In the genomic region with DNA sequence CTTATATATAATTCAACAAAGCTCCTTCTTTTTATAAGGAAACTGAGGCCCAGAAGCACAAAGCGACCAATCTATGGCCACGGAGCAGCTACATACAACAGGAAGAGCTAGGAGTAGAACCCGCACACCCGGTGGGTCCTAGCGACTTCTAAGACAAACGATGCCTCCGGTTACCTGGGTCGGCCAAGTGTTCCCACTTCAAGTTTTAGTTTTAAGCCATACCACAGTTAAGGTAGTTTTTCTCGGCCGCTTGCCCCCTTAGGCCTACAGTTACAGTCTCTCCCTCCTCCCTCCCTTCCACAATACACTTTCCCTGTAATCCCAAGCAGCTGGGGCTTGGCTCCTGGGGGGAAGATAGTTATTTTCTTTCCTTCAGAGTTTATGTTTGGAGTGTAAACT, we compare ENCODE assay signal across 8 cellular contexts. TPM values are rescaled to one million over a fixed set of nuclear protein-coding genes. Genes with fewer than 3 reads are reported as not detected.
DNase-seq lines count a peak whose midpoint lies in the region; ATAC-seq and TF ChIP-seq lines count a peak whose summit lies in the region.

No MANE protein-coding gene starts in this region.

- intact Hi-C loops in transverse colon (cut with DNase I; ENCODE audit: low total_unique reads) = no loop called here

- H3K27me3 ChIP-seq in duodenal mucosa (ENCODE audit: control insufficient read depth in 1 of 2, insufficient read depth in 2 of 2, low read length in 2 of 2) = no peaks in the 10 kb centered on the region
- no peaks in the 10 kb centered on the region for H3K27me3 ChIP-seq in transverse colon

- H3K36me3 ChIP-seq in SK-N-MC (ENCODE audit: insufficient read depth, low read length) (peaks cover 39% of the 10 kb centered on the region), duodenal mucosa (ENCODE audit: control insufficient read depth in 1 of 2, insufficient read depth in 2 of 2, low read length in 2 of 2) (no peaks in the 10 kb centered on the region), transverse colon (no peaks in the 10 kb centered on the region)

- H3K27ac ChIP-seq in SK-N-MC (peak overlapping the region; percentile 98), duodenal mucosa (ENCODE audit: low read depth, low read length) (peak overlapping the region; percentile 28), transverse colon (peak overlapping the region; percentile 80 to 91 (median 90))

- peak; percentile 3 for ATAC-seq in HG02884 (IDR thresholded peaks at IDR 0.05; ENCODE audit: unreplicated experiment)

- 0% methylated on average over 2 to 10 of the region's 10 CpGs for WGBS in transverse colon (ENCODE audit: low coverage in 1 of 2), 2 donors

- TF ChIP-seq POLR2A in transverse colon (IDR thresholded peaks at IDR 0.05) = no peak

- DNase-seq in NCI-H2171 treated with DMSO at 0.1 percent for 48 hours (lab: John Stamatoyannopoulos, UW) = peak; percentile 24
- no peak for DNase-seq in NCI-H2171 (lab: John Stamatoyannopoulos, UW)
- no peak for DNase-seq in SK-N-MC (ENCODE audit: low read depth, low spot score)
- DNase-seq in midbrain (lab: John Stamatoyannopoulos, UW) = peak; percentile 46
- DNase-seq in transverse colon = peak; percentile 15
- DNase-seq in NK-92 (lab: John Stamatoyannopoulos, UW; ENCODE audit: unreplicated experiment) = no peak

- H3K4me3 ChIP-seq in SK-N-MC = peak overlapping the region; percentile 92
- peak overlapping the region; percentile 99 for H3K4me3 ChIP-seq in duodenal mucosa (ENCODE audit: low read depth in 1 of 2, low read length in 2 of 2)
- peak overlapping the region; percentile 64 to 97 (median 72) for H3K4me3 ChIP-seq in transverse colon

- TF ChIP-seq EP300 in transverse colon (IDR thresholded peaks at IDR 0.05; ENCODE audit: low read depth) = no peak

- H3K4me1 ChIP-seq in duodenal mucosa (ENCODE audit: control insufficient read depth in 1 of 2, insufficient read depth in 2 of 2, low read length in 2 of 2) (peaks cover 35 to 41% of the 10 kb centered on the region in 2 donors), transverse colon (peaks cover 22 to 50% (median 32%) of the 10 kb centered on the region in 4 donors)

- H3K9me3 ChIP-seq in SK-N-MC (ENCODE audit: low read depth, low read length) = no peaks in the 10 kb centered on the region
- H3K9me3 ChIP-seq in duodenal mucosa (ENCODE audit: control insufficient read depth in 1 of 2, low read length in 2 of 2) = no peaks in the 10 kb centered on the region
- no peaks in the 10 kb centered on the region for H3K9me3 ChIP-seq in transverse colon

- no peak for TF ChIP-seq CTCF in transverse colon (IDR thresholded peaks at IDR 0.05)

- in situ Hi-C loops in transverse colon (cut with MboI; ENCODE audit: low pct_ligation_motif_present in 1 of 4, low pct_unique_long_range_greater_than_20kb in 1 of 4, low sequenced_read_pairs in 3 of 4) = no loop called here

- H3K9ac ChIP-seq in SK-N-MC (ENCODE audit: insufficient read length) = peak overlapping the region; percentile 99
- H3K9ac ChIP-seq in duodenal mucosa (ENCODE audit: low read depth in 1 of 2, low read length in 2 of 2) = peak overlapping the region; percentile 87 to 98

RNA-seq across cellular contexts. Expression of a gene that starts 0.5 kb away (rescaled TPM):
- 10 to 100 TPM in 1 of 4 donors, 1 to 10 TPM in 3; 4.0 to 14.1 (median 7.0) TPM for total RNA-seq in transverse colon

RNA-seq across cellular contexts. Expression of a gene that starts 0.8 kb away (rescaled TPM):
- 10 to 100 TPM in 2 of 4 donors, 1 to 10 TPM in 1, not detected in 1; 9.6 to 36.2 (median 15.6) TPM for total RNA-seq in transverse colon

Comparison
In these comparisons a context has a peak if more than half of its experiments do, and no peak if none do; other contexts are left out.
1. DNase-seq: peak in NCI-H2171 treated with DMSO at 0.1 percent for 48 hours (single experiment), midbrain (single experiment) and transverse colon (single experiment); none in NCI-H2171 (single experiment), SK-N-MC (single experiment) and NK-92 (single experiment).
2. H3K27ac ChIP-seq: peak in every context shown above with its lines; median percentile 98 in SK-N-MC; 90 in transverse colon; 28 in duodenal mucosa.
3. Peak in every context shown above with its lines, with median percentiles within 50 percentile points of each other: H3K4me3 ChIP-seq.